Comparison of ENCODE assay signal across 24 cellular contexts in genomic region chr22:49255741-49256318, GRCh38.
"Had no signal": no experiment of that assay in that cellular context is flagged by ENCODE, and none has a peak within 500 bp of the region (broad histone marks: within the 10 kb centered on the region; RNA-seq: fewer than 3 reads in every experiment).

No MANE protein-coding gene starts in this region.

- H3K27ac ChIP-seq: breast epithelium, parathyroid adenoma, right atrium auricular region, spleen, transverse colon, vagina had no signal

- H3K4me1 Mint-ChIP-seq: activated B cell treated with CpG ODN at 0.5 μM for 24 hours; activated naive CD4-positive, alpha-beta T cell treated with anti-CD3 and anti-CD28 coated beads, Interleukin-2, amount 50 U/mL, for 24 hours; activated naive CD8-positive, alpha-beta T cell treated with anti-CD3 and anti-CD28 coated beads, Interleukin-2, amount 50 U/mL, for 24 hours; central memory CD8-positive, alpha-beta T cell; mesothelial cell of epicardium; naive B cell had no signal

- H2AFZ ChIP-seq: parathyroid adenoma had no signal

- H3K9me3 Mint-ChIP-seq: activated B cell treated with CpG ODN at 0.5 μM for 24 hours; activated naive CD4-positive, alpha-beta T cell treated with anti-CD3 and anti-CD28 coated beads, Interleukin-2, amount 50 U/mL, for 24 hours; activated naive CD8-positive, alpha-beta T cell treated with anti-CD3 and anti-CD28 coated beads, Interleukin-2, amount 50 U/mL, for 24 hours; central memory CD8-positive, alpha-beta T cell; mesothelial cell of epicardium; T-helper 2 cell treated with Interferon-gamma antibody and Interleukin-4, amounts not matched to agents 5 μg/mL and 100 μg/mL, for 36 hours had no signal

- H3K9ac ChIP-seq: parathyroid adenoma had no signal

- H3K4me3 ChIP-seq: breast epithelium, right atrium auricular region, spleen, transverse colon, vagina had no signal

- H3K27me3 ChIP-seq: right atrium auricular region, vagina had no signal

- ATAC-seq: activated naive CD8-positive, alpha-beta T cell treated with anti-CD3 and anti-CD28 coated beads, Interleukin-2, amount 50 U/mL, for 24 hours had no signal

- H3K27me3 Mint-ChIP-seq: activated B cell treated with CpG ODN at 0.5 μM for 24 hours had no signal

- DNase-seq: activated B cell treated with CpG ODN at 0.5 μM for 24 hours; activated CD4-positive, alpha-beta T cell treated with anti-CD3 and anti-CD28 coated beads for 4 hours; activated CD4-positive, alpha-beta T cell treated with anti-CD3 and anti-CD28 coated beads, Interleukin-2, amount 50 U/mL, for 4 hours; activated gamma-delta T cell; activated naive CD8-positive, alpha-beta T cell treated with anti-CD3 and anti-CD28 coated beads, Interleukin-2, amount 50 U/mL, for 24 hours; amygdala; effector CD8-positive, alpha-beta T cell; mammary epithelial cell; naive B cell; nucleus accumbens; spleen; stimulated activated naive CD4-positive, alpha-beta T cell; T-helper 1 cell; transverse colon had no signal

- FAIRE-seq: colon, frontal cortex had no signal

- H3K27ac Mint-ChIP-seq: activated B cell treated with CpG ODN at 0.5 μM for 24 hours; activated naive CD4-positive, alpha-beta T cell treated with anti-CD3 and anti-CD28 coated beads, Interleukin-2, amount 50 U/mL, for 24 hours; activated naive CD8-positive, alpha-beta T cell treated with anti-CD3 and anti-CD28 coated beads, Interleukin-2, amount 50 U/mL, for 24 hours; mesothelial cell of epicardium; naive B cell; T-helper 2 cell treated with Interferon-gamma antibody and Interleukin-4, amounts not matched to agents 5 μg/mL and 100 μg/mL, for 36 hours had no signal

- H3K4me1 ChIP-seq: breast epithelium, parathyroid adenoma, right atrium auricular region, spleen, transverse colon, vagina had no signal

- H3K79me2 ChIP-seq: parathyroid adenoma had no signal

- H3K36me3 ChIP-seq: breast epithelium, right atrium auricular region, spleen, transverse colon, vagina had no signal

- H3K36me3 Mint-ChIP-seq: activated naive CD4-positive, alpha-beta T cell treated with anti-CD3 and anti-CD28 coated beads, Interleukin-2, amount 50 U/mL, for 24 hours; mesothelial cell of epicardium; naive B cell had no signal

- H3K4me3 Mint-ChIP-seq: activated B cell treated with CpG ODN at 0.5 μM for 24 hours; activated naive CD4-positive, alpha-beta T cell treated with anti-CD3 and anti-CD28 coated beads, Interleukin-2, amount 50 U/mL, for 24 hours; activated naive CD8-positive, alpha-beta T cell treated with anti-CD3 and anti-CD28 coated beads, Interleukin-2, amount 50 U/mL, for 24 hours; central memory CD8-positive, alpha-beta T cell; mesothelial cell of epicardium; naive B cell; T-helper 2 cell treated with Interferon-gamma antibody and Interleukin-4, amounts not matched to agents 5 μg/mL and 100 μg/mL, for 36 hours had no signal

- H3K9me3 ChIP-seq: right atrium auricular region, transverse colon, vagina had no signal
